ENCODE assay signal across 2 cellular contexts in genomic region chr5:74342948-74343682, GRCh38.
TF ChIP-seq lines count a peak whose summit lies in the region.

No MANE protein-coding gene starts in this region.

TF ChIP-seq in GM23338, 12 proteins besides CTCF, POLR2A, EP300 and RAD21 (continued from another document):
- TF ChIP-seq, protein P1, sequence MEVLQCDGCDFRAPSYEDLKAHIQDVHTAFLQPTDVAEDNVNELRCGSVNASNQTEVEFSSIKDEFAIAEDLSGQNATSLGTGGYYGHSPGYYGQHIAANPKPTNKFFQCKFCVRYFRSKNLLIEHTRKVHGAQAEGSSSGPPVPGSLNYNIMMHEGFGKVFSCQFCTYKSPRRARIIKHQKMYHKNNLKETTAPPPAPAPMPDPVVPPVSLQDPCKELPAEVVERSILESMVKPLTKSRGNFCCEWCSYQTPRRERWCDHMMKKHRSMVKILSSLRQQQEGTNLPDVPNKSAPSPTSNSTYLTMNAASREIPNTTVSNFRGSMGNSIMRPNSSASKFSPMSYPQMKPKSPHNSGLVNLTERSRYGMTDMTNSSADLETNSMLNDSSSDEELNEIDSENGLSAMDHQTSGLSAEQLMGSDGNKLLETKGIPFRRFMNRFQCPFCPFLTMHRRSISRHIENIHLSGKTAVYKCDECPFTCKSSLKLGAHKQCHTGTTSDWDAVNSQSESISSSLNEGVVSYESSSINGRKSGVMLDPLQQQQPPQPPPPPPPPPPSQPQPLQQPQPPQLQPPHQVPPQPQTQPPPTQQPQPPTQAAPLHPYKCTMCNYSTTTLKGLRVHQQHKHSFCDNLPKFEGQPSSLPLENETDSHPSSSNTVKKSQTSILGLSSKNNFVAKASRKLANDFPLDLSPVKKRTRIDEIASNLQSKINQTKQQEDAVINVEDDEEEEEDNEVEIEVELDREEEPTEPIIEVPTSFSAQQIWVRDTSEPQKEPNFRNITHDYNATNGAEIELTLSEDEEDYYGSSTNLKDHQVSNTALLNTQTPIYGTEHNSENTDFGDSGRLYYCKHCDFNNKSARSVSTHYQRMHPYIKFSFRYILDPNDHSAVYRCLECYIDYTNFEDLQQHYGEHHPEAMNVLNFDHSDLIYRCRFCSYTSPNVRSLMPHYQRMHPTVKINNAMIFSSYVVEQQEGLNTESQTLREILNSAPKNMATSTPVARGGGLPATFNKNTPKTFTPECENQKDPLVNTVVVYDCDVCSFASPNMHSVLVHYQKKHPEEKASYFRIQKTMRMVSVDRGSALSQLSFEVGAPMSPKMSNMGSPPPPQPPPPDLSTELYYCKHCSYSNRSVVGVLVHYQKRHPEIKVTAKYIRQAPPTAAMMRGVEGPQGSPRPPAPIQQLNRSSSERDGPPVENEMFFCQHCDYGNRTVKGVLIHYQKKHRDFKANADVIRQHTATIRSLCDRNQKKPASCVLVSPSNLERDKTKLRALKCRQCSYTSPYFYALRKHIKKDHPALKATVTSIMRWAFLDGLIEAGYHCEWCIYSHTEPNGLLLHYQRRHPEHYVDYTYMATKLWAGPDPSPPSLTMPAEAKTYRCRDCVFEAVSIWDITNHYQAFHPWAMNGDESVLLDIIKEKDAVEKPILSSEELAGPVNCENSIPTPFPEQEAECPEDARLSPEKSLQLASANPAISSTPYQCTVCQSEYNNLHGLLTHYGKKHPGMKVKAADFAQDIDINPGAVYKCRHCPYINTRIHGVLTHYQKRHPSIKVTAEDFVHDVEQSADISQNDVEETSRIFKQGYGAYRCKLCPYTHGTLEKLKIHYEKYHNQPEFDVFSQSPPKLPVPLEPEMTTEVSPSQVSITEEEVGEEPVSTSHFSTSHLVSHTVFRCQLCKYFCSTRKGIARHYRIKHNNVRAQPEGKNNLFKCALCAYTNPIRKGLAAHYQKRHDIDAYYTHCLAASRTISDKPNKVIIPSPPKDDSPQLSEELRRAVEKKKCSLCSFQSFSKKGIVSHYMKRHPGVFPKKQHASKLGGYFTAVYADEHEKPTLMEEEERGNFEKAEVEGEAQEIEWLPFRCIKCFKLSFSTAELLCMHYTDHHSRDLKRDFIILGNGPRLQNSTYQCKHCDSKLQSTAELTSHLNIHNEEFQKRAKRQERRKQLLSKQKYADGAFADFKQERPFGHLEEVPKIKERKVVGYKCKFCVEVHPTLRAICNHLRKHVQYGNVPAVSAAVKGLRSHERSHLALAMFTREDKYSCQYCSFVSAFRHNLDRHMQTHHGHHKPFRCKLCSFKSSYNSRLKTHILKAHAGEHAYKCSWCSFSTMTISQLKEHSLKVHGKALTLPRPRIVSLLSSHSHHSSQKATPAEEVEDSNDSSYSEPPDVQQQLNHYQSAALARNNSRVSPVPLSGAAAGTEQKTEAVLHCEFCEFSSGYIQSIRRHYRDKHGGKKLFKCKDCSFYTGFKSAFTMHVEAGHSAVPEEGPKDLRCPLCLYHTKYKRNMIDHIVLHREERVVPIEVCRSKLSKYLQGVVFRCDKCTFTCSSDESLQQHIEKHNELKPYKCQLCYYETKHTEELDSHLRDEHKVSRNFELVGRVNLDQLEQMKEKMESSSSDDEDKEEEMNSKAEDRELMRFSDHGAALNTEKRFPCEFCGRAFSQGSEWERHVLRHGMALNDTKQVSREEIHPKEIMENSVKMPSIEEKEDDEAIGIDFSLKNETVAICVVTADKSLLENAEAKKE (CRISPR knock-in tag; IDR thresholded peaks at IDR 0.05), result no peak
- TF ChIP-seq JUNB (IDR thresholded peaks at IDR 0.05; ENCODE audit: unreplicated experiment) (no peak), ETS1 (IDR thresholded peaks at IDR 0.05) (no peak), EZH2phosphoT487 (IDR thresholded peaks at IDR 0.05; ENCODE audit: unreplicated experiment) (no peak), STAT1 (IDR thresholded peaks at IDR 0.05; ENCODE audit: unreplicated experiment) (no peak), REST (IDR thresholded peaks at IDR 0.05; ENCODE audit: unreplicated experiment) (no peak), ZNF114 (CRISPR knock-in tag; IDR thresholded peaks at IDR 0.05) (no peak), ZNF331 (CRISPR knock-in tag; IDR thresholded peaks at IDR 0.05; ENCODE audit: low read depth) (no peak), NANOG (IDR thresholded peaks at IDR 0.05; ENCODE audit: borderline replicate concordance) (no peak)

TF ChIP-seq in K562, 482 proteins besides CTCF, POLR2A, EP300 and RAD21 (continued from another document and continues in another):
- TF ChIP-seq ZNF655 (CRISPR knock-in tag; IDR thresholded peaks at IDR 0.05), result no peak
- TF ChIP-seq TSC22D4 (tag; IDR thresholded peaks at IDR 0.05), result no peak
- TF ChIP-seq, protein P2, sequence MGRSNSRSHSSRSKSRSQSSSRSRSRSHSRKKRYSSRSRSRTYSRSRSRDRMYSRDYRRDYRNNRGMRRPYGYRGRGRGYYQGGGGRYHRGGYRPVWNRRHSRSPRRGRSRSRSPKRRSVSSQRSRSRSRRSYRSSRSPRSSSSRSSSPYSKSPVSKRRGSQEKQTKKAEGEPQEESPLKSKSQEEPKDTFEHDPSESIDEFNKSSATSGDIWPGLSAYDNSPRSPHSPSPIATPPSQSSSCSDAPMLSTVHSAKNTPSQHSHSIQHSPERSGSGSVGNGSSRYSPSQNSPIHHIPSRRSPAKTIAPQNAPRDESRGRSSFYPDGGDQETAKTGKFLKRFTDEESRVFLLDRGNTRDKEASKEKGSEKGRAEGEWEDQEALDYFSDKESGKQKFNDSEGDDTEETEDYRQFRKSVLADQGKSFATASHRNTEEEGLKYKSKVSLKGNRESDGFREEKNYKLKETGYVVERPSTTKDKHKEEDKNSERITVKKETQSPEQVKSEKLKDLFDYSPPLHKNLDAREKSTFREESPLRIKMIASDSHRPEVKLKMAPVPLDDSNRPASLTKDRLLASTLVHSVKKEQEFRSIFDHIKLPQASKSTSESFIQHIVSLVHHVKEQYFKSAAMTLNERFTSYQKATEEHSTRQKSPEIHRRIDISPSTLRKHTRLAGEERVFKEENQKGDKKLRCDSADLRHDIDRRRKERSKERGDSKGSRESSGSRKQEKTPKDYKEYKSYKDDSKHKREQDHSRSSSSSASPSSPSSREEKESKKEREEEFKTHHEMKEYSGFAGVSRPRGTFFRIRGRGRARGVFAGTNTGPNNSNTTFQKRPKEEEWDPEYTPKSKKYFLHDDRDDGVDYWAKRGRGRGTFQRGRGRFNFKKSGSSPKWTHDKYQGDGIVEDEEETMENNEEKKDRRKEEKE (IDR thresholded peaks at IDR 0.05; ENCODE audit: borderline replicate concordance in 1 of 2, control insufficient read depth in 1 of 2, low read depth in 2 of 2, low read length in 1 of 2), result no peak
- peak; percentile 93 for TF ChIP-seq NFE2L1 (tag; IDR thresholded peaks at IDR 0.05; ENCODE audit: borderline replicate concordance, low read depth)
- no peak for TF ChIP-seq NCOA6 (IDR thresholded peaks at IDR 0.05)
- peak; percentile 99 for TF ChIP-seq ZNF316 (IDR thresholded peaks at IDR 0.05)
- peak; percentile 98 for TF ChIP-seq MAFF (IDR thresholded peaks at IDR 0.05; ENCODE audit: low read length)
- no peak for TF ChIP-seq PBX2 (CRISPR knock-in tag; IDR thresholded peaks at IDR 0.05; ENCODE audit: low read depth)
- TF ChIP-seq PBX2 (tag; conservative IDR thresholded peaks at IDR 0.05; ENCODE audit: low read depth), result no peak
- TF ChIP-seq ZNF398 (CRISPR knock-in tag; IDR thresholded peaks at IDR 0.05), result no peak
- TF ChIP-seq, protein P3, sequence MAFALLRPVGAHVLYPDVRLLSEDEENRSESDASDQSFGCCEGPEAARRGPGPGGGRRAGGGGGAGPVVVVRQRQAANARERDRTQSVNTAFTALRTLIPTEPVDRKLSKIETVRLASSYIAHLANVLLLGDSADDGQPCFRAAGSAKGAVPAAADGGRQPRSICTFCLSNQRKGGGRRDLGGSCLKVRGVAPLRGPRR (CRISPR knock-in tag; IDR thresholded peaks at IDR 0.05), result no peak
- TF ChIP-seq NFE2 (IDR thresholded peaks at IDR 0.05; ENCODE audit: low read depth), result peak; percentile 81
- TF ChIP-seq SIN3B (IDR thresholded peaks at IDR 0.05; ENCODE audit: low read depth), result no peak
- no peak for TF ChIP-seq GTF2A2 (tag; IDR thresholded peaks at IDR 0.05)
- TF ChIP-seq, protein P4, sequence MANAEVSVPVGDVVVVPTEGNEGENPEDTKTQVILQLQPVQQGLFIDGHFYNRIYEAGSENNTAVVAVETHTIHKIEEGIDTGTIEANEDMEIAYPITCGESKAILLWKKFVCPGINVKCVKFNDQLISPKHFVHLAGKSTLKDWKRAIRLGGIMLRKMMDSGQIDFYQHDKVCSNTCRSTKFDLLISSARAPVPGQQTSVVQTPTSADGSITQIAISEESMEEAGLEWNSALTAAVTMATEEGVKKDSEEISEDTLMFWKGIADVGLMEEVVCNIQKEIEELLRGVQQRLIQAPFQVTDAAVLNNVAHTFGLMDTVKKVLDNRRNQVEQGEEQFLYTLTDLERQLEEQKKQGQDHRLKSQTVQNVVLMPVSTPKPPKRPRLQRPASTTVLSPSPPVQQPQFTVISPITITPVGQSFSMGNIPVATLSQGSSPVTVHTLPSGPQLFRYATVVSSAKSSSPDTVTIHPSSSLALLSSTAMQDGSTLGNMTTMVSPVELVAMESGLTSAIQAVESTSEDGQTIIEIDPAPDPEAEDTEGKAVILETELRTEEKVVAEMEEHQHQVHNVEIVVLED (CRISPR knock-in tag; IDR thresholded peaks at IDR 0.05), result no peak
- no peak for TF ChIP-seq KLF1 (tag; IDR thresholded peaks at IDR 0.05)
- no peak for TF ChIP-seq RBM17 (IDR thresholded peaks at IDR 0.05; ENCODE audit: borderline replicate concordance, low read depth, low read length)
- no peak for TF ChIP-seq BHLHE40 (IDR thresholded peaks at IDR 0.05; ENCODE audit: low read length)
- TF ChIP-seq ZBTB5 (IDR thresholded peaks at IDR 0.05), result no peak
